13 cellular contexts compared by ENCODE assay signal in the genomic region with DNA sequence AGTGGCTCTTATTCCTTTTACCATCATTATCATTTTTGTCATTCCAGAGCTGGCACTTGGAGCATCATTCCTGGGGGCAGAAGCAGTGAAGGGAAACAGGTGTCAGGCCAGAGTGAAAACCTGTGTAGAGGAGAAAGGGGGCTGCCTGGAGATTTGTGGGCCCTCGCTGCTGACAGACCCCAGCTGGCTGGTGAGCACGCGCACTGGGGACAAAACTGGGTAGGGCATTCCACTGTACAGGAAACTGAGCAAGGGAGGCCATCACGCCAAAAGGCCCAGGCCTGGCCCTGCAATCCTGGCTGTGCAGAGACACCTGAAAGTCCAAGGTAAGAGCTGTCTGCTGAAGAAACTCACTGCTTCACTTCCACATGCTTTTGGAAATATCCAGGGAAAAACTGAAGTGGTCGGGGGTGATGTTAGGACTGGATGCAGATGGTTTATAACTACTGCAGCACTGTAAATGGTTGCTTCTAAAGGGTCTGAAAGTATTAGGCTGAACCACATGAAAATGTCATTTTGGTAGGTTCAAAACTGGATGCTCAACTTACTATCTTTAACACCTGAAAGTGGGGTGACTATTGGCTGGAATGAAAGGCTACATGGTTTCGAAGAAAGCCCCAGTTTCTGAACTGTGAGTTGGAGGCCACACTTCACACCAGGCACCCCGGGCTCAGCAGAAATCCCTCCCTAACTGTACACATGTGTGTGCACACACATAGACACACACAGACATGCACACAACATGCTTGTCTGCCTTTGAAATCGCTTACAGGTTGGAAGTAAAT.
DNase-seq lines count a peak whose midpoint lies in the region; ATAC-seq and TF ChIP-seq lines count a peak whose summit lies in the region.
"Had no signal": no experiment of that assay in that cellular context is flagged by ENCODE, and none has a peak within 500 bp of the region (broad histone marks: within the 10 kb centered on the region; RNA-seq: fewer than 3 reads in every experiment).

No MANE protein-coding gene starts in this region.

- peak; percentile 15 for DNase-seq in activated CD4-positive, CD25-positive, alpha-beta regulatory T cell treated with anti-CD3 and anti-CD28 coated beads, Interleukin-2, amount 50 U/mL, for 72 hours
- DNase-seq in activated CD4-positive, CD25-positive, alpha-beta regulatory T cell (lab: John Stamatoyannopoulos, UW) = no peak
- DNase-seq in upper lobe of right lung = peak; percentile 36
- no peak for DNase-seq in HuH-7.5 (ENCODE audit: low spot score)
- no peak for DNase-seq in NCI-H2227 treated with DMSO at 0.1 percent for 48 hours (lab: John Stamatoyannopoulos, UW)
- no peak for DNase-seq in prostate gland (ENCODE audit: low spot score)
- DNase-seq: activated naive CD8-positive, alpha-beta T cell treated with anti-CD3 and anti-CD28 coated beads for 36 hours; cortex of kidney; Karpas-422 had no signal

- TF ChIP-seq POLR2A in prostate gland (IDR thresholded peaks at IDR 0.05) = no peak

- 88% methylated on average over 8 of the region's 8 CpGs for WGBS in prostate gland

- H3K9me3 ChIP-seq in upper lobe of right lung = no peaks in the 10 kb centered on the region
- no peaks in the 10 kb centered on the region for H3K9me3 ChIP-seq in prostate gland
- H3K9me3 ChIP-seq: neutrophil had no signal

- no peak for TF ChIP-seq CTCF in upper lobe of right lung (IDR thresholded peaks at IDR 0.05)
- no peak for TF ChIP-seq CTCF in prostate gland (IDR thresholded peaks at IDR 0.05)

- H3K4me1 ChIP-seq in upper lobe of right lung = peaks cover 6% of the 10 kb centered on the region
- H3K4me1 ChIP-seq in prostate gland (replicated peaks) = no peaks in the 10 kb centered on the region

- H3K4me3 ChIP-seq in upper lobe of right lung (no peak overlapping the region), prostate gland (no peak overlapping the region)

- ATAC-seq in GM21786 (IDR thresholded peaks at IDR 0.05; ENCODE audit: unreplicated experiment) (peak; percentile 77), HG03442 (IDR thresholded peaks at IDR 0.05; ENCODE audit: unreplicated experiment) (peak; percentile 85), upper lobe of right lung (no peak)

- no peak overlapping the region for H3K27ac ChIP-seq in upper lobe of right lung
- no peak overlapping the region for H3K27ac ChIP-seq in prostate gland
- H3K27ac ChIP-seq: 22Rv1, neutrophil had no signal

- H3K36me3 ChIP-seq in upper lobe of right lung = no peaks in the 10 kb centered on the region
- H3K36me3 ChIP-seq in prostate gland = no peaks in the 10 kb centered on the region
- H3K36me3 ChIP-seq: neutrophil had no signal

- intact Hi-C loops in upper lobe of right lung (cut with DNase I) (no loop called here), prostate gland (cut with DNase I) (no loop called here)

- H3K27me3 ChIP-seq in upper lobe of right lung = no peaks in the 10 kb centered on the region
- no peaks in the 10 kb centered on the region for H3K27me3 ChIP-seq in prostate gland (replicated peaks; ENCODE audit: insufficient read depth)
- H3K27me3 ChIP-seq: neutrophil had no signal

Comparison
In these comparisons a context has a peak if more than half of its experiments do, and no peak if none do; other contexts are left out.
1. DNase-seq: peak in activated CD4-positive, CD25-positive, alpha-beta regulatory T cell treated with anti-CD3 and anti-CD28 coated beads, Interleukin-2, amount 50 U/mL, for 72 hours (single experiment) and upper lobe of right lung (single experiment); none in activated CD4-positive, CD25-positive, alpha-beta regulatory T cell (0 of 4), HuH-7.5 (single experiment), NCI-H2227 treated with DMSO at 0.1 percent for 48 hours (single experiment) and prostate gland (single experiment).